Comparison of ENCODE assay signal across 1 cellular context in the genomic region with DNA sequence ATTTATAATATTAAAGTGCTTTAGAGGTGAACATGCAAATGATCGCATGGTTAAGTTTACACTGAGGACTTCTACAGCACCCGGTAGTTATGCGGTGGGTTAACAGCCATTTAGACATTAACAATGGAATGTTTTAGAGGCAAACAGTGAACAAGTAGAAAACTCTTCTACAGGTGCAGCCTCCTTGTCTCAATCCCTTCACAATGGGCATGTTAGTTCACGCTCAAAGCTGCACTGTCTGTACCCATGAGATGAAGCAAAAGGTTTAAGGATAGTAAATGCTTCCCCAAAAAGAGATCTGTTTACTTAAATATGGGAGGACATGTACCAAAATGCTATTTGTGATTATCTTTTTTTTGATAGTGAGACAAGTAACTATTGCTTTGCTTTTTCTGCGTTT.
TF ChIP-seq lines count a peak whose summit lies in the region.

No MANE protein-coding gene starts in this region.

TF ChIP-seq in SK-N-SH treated with all-trans-retinoic acid at 6 μM for 48 hours, 23 proteins besides CTCF, POLR2A, EP300 and RAD21 (continued from another document):
- TF ChIP-seq, protein P1, sequence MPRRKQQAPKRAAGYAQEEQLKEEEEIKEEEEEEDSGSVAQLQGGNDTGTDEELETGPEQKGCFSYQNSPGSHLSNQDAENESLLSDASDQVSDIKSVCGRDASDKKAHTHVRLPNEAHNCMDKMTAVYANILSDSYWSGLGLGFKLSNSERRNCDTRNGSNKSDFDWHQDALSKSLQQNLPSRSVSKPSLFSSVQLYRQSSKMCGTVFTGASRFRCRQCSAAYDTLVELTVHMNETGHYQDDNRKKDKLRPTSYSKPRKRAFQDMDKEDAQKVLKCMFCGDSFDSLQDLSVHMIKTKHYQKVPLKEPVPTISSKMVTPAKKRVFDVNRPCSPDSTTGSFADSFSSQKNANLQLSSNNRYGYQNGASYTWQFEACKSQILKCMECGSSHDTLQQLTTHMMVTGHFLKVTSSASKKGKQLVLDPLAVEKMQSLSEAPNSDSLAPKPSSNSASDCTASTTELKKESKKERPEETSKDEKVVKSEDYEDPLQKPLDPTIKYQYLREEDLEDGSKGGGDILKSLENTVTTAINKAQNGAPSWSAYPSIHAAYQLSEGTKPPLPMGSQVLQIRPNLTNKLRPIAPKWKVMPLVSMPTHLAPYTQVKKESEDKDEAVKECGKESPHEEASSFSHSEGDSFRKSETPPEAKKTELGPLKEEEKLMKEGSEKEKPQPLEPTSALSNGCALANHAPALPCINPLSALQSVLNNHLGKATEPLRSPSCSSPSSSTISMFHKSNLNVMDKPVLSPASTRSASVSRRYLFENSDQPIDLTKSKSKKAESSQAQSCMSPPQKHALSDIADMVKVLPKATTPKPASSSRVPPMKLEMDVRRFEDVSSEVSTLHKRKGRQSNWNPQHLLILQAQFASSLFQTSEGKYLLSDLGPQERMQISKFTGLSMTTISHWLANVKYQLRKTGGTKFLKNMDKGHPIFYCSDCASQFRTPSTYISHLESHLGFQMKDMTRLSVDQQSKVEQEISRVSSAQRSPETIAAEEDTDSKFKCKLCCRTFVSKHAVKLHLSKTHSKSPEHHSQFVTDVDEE (CRISPR knock-in tag; IDR thresholded peaks at IDR 0.05) = no peak
